In the genomic region with DNA sequence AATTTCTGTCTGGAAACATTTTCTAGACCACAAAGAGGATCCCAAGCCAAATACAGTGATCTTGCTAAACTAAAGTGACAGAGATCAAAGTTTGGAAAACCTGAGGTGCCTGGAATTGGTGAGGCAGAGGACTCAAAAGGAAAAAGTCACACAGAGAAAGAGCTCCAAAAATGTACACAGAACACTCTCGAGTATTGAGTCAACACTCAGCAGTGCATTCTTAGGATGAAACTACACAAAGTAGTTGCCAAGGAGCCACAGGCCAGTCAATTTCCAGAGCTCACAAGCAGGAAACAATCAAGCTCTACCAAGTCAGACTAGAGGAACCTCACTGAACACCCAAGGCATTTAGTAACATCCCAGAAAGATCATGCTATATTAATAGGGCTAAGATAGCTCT, we compare ENCODE assay signal across 13 cellular contexts.
DNase-seq lines count a peak whose midpoint lies in the region; ATAC-seq and TF ChIP-seq lines count a peak whose summit lies in the region.
"Had no signal": no experiment of that assay in that cellular context is flagged by ENCODE, and none has a peak within 500 bp of the region (broad histone marks: within the 10 kb centered on the region; RNA-seq: fewer than 3 reads in every experiment).

No MANE protein-coding gene starts in this region.

- DNase-seq in AG10803 (ENCODE audit: low read depth) (peak; percentile 93), GM10248 (ENCODE audit: extremely low spot score) (peak; percentile 10), kidney tubule cell (ENCODE audit: low spot score) (peak; percentile 37), endothelial cell (ENCODE audit: low spot score) (no peak), NCI-H2107 (lab: John Stamatoyannopoulos, UW) (no peak), gastrocnemius medialis (no peak)
- DNase-seq in activated naive CD4-positive, alpha-beta T cell treated with anti-CD3 and anti-CD28 coated beads, Interleukin-2, amount 50 U/mL, for 72 hours (ENCODE audit: low spot score in 2 of 2) = peak in 1 of 2 donors; percentile 35
- DNase-seq in CD4-positive, alpha-beta memory T cell = no peak
- DNase-seq: DMS 273 treated with DMSO at 0.1 percent for 48 hours, hippocampal formation, MM.1S, ovary had no signal

- H3K27me3 Mint-ChIP-seq in endothelial cell (ENCODE audit: unreplicated experiment) = no peaks in the 10 kb centered on the region
- H3K27me3 Mint-ChIP-seq in CD4-positive, alpha-beta memory T cell = no peaks in the 10 kb centered on the region

- TF ChIP-seq POLR2A in gastrocnemius medialis (IDR thresholded peaks at IDR 0.05) = no peak

- H3K27ac Mint-ChIP-seq in activated naive CD4-positive, alpha-beta T cell treated with anti-CD3 and anti-CD28 coated beads, Interleukin-2, amount 50 U/mL, for 72 hours = peak overlapping the region; percentile 81 to 93
- H3K27ac Mint-ChIP-seq in endothelial cell (ENCODE audit: unreplicated experiment) = no peak overlapping the region
- H3K27ac Mint-ChIP-seq in CD4-positive, alpha-beta memory T cell = no peak overlapping the region

- in situ Hi-C loops in gastrocnemius medialis (cut with MboI; ENCODE audit: low sequenced_read_pairs in 4 of 4) = no loop called here

- peak; percentile 72 to 88 for ATAC-seq in activated naive CD4-positive, alpha-beta T cell treated with anti-CD3 and anti-CD28 coated beads, Interleukin-2, amount 50 U/mL, for 72 hours
- no peak for ATAC-seq in gastrocnemius medialis

- intact Hi-C loops in gastrocnemius medialis (cut with DNase I; ENCODE audit: low total_unique reads) = no loop called here
- intact Hi-C loops in CD4-positive, alpha-beta memory T cell (cut with micrococcal nuclease) = no loop called here

- H3K4me3 ChIP-seq in AG10803 (ENCODE audit: low read length) = no peak overlapping the region
- no peak overlapping the region for H3K4me3 ChIP-seq in gastrocnemius medialis
- H3K4me3 ChIP-seq in CD4-positive, alpha-beta memory T cell (ENCODE audit: low read length in 2 of 2) = no peak overlapping the region
- H3K4me3 ChIP-seq: ovary, suprapubic skin had no signal

- no peaks in the 10 kb centered on the region for H3K27me3 ChIP-seq in gastrocnemius medialis
- no peaks in the 10 kb centered on the region for H3K27me3 ChIP-seq in CD4-positive, alpha-beta memory T cell (ENCODE audit: insufficient read depth, low read length)
- H3K27me3 ChIP-seq: ovary, suprapubic skin had no signal

- POLR2A ChIA-PET in GM10248 (lab: Yijun Ruan, JAX) = no interaction called here
- POLR2A ChIA-PET in CD4-positive, alpha-beta memory T cell (lab: Charles Lee; ENCODE audit: partially characterized antibody) = no interaction called here

- no peak overlapping the region for H3K4me3 Mint-ChIP-seq in endothelial cell (ENCODE audit: unreplicated experiment)
- no peak overlapping the region for H3K4me3 Mint-ChIP-seq in CD4-positive, alpha-beta memory T cell

- CTCF ChIA-PET in GM10248 (lab: Yijun Ruan, JAX) = no interaction called here
- CTCF ChIA-PET in CD4-positive, alpha-beta memory T cell (lab: Charles Lee; ENCODE audit: partially characterized antibody) = interaction anchor here (0.7 kb wide), 1 partner anchor 164 kb away, joined by 3 read pairs; no protein-coding TSS in a partner anchor

- peaks cover 16 to 35% of the 10 kb centered on the region in 2 donors for H3K36me3 Mint-ChIP-seq in activated naive CD4-positive, alpha-beta T cell treated with anti-CD3 and anti-CD28 coated beads, Interleukin-2, amount 50 U/mL, for 72 hours
- peaks cover 41% of the 10 kb centered on the region for H3K36me3 Mint-ChIP-seq in endothelial cell (ENCODE audit: low read depth, unreplicated experiment)
- peaks cover 47 to 53% of the 10 kb centered on the region in 2 donors for H3K36me3 Mint-ChIP-seq in CD4-positive, alpha-beta memory T cell

- H3K27ac ChIP-seq in gastrocnemius medialis = no peak overlapping the region
- no peak overlapping the region for H3K27ac ChIP-seq in CD4-positive, alpha-beta memory T cell (ENCODE audit: low read depth, low read length)
- H3K27ac ChIP-seq: ovary, suprapubic skin had no signal

- peaks cover 0 to 5% of the 10 kb centered on the region in 2 donors for H3K9me3 Mint-ChIP-seq in activated naive CD4-positive, alpha-beta T cell treated with anti-CD3 and anti-CD28 coated beads, Interleukin-2, amount 50 U/mL, for 72 hours
- H3K9me3 Mint-ChIP-seq in endothelial cell (ENCODE audit: unreplicated experiment) = no peaks in the 10 kb centered on the region
- H3K9me3 Mint-ChIP-seq in CD4-positive, alpha-beta memory T cell = no peaks in the 10 kb centered on the region

- H3K36me3 ChIP-seq in gastrocnemius medialis = peaks cover 0 to 36% of the 10 kb centered on the region in 2 donors
- H3K36me3 ChIP-seq in CD4-positive, alpha-beta memory T cell (ENCODE audit: insufficient read depth, low read length) = peaks cover 16% of the 10 kb centered on the region
- H3K36me3 ChIP-seq: ovary had no signal

- TF ChIP-seq CTCF in AG10803 (conservative IDR thresholded peaks at IDR 0.05; ENCODE audit: low read length) = no peak
- no peak for TF ChIP-seq CTCF in GM10248 (IDR thresholded peaks at IDR 0.05; ENCODE audit: control extremely low read depth, extremely low read depth, low read depth, missing control alignments)
- TF ChIP-seq CTCF in endothelial cell (IDR thresholded peaks at IDR 0.05; ENCODE audit: unreplicated experiment) = no peak
- no peak for TF ChIP-seq CTCF in gastrocnemius medialis (IDR thresholded peaks at IDR 0.05 in 4 of 5, conservative IDR thresholded peaks at IDR 0.05 in 1 of 5)

- no peaks in the 10 kb centered on the region for H3K9me3 ChIP-seq in gastrocnemius medialis
- H3K9me3 ChIP-seq in CD4-positive, alpha-beta memory T cell (ENCODE audit: control insufficient read depth in 1 of 2, low read length in 2 of 2) = no peaks in the 10 kb centered on the region
- H3K9me3 ChIP-seq: ovary, suprapubic skin had no signal

- peaks cover 5% of the 10 kb centered on the region for H3K4me1 Mint-ChIP-seq in endothelial cell (ENCODE audit: unreplicated experiment)
- peaks cover 7 to 10% (median 9%) of the 10 kb centered on the region in 4 donors for H3K4me1 Mint-ChIP-seq in CD4-positive, alpha-beta memory T cell

- peaks cover 5 to 17% of the 10 kb centered on the region in 2 donors for H3K4me1 ChIP-seq in gastrocnemius medialis
- peaks cover 6% of the 10 kb centered on the region for H3K4me1 ChIP-seq in CD4-positive, alpha-beta memory T cell (ENCODE audit: insufficient read depth, low read length)
- H3K4me1 ChIP-seq: suprapubic skin had no signal

Comparison
In these comparisons a context has a peak if more than half of its experiments do, and no peak if none do; other contexts are left out.
1. DNase-seq: peak in AG10803 (single experiment), GM10248 (single experiment) and kidney tubule cell (single experiment); none in endothelial cell (single experiment), NCI-H2107 (single experiment), gastrocnemius medialis (0 of 2) and CD4-positive, alpha-beta memory T cell (0 of 5).
2. ATAC-seq: peak in activated naive CD4-positive, alpha-beta T cell treated with anti-CD3 and anti-CD28 coated beads, Interleukin-2, amount 50 U/mL, for 72 hours (2 of 2); none in gastrocnemius medialis (0 of 2).
3. H3K27ac Mint-ChIP-seq: peak in activated naive CD4-positive, alpha-beta T cell treated with anti-CD3 and anti-CD28 coated beads, Interleukin-2, amount 50 U/mL, for 72 hours (2 of 2); none in endothelial cell (single experiment) and CD4-positive, alpha-beta memory T cell (0 of 7).